8 cellular contexts compared by ENCODE assay signal in genomic region chr1:244322791-244323521, GRCh38.
DNase-seq lines count a peak whose midpoint lies in the region; TF ChIP-seq lines count a peak whose summit lies in the region.

No MANE protein-coding gene starts in this region.

- no peaks in the 10 kb centered on the region for H4K20me1 ChIP-seq in OCI-LY7 (ENCODE audit: insufficient read depth, low read length)

- H3K27ac ChIP-seq in mucosa of rectum (ENCODE audit: low read depth in 2 of 2, low read length in 2 of 2) (peak overlapping the region; percentile 66 to 76), OCI-LY7 (ENCODE audit: low read depth, low read length, poor library complexity, severe bottlenecking) (no peak overlapping the region)

- H3K4me1 ChIP-seq in mucosa of rectum (ENCODE audit: control insufficient read depth in 2 of 2, insufficient read depth in 2 of 2, low read length in 2 of 2) (peaks cover 11 to 14% of the 10 kb centered on the region in 2 donors), OCI-LY7 (ENCODE audit: insufficient read depth, low read length, poor library complexity, severe bottlenecking) (peaks cover 5% of the 10 kb centered on the region)

- H3K27me3 Mint-ChIP-seq in endothelial cell (ENCODE audit: unreplicated experiment) (no peaks in the 10 kb centered on the region), glutamatergic neuron (ENCODE audit: unreplicated experiment) (peaks cover 1% of the 10 kb centered on the region)

- H3K4me3 ChIP-seq in mucosa of rectum (ENCODE audit: low read length in 2 of 2), result peak overlapping the region in 1 of 2 donors; percentile 53
- H3K4me3 ChIP-seq in OCI-LY7 (ENCODE audit: low read depth, low read length, poor library complexity, severe bottlenecking), result no peak overlapping the region

- H2AFZ ChIP-seq in OCI-LY7 (ENCODE audit: low read length), result no peak overlapping the region

- no peaks in the 10 kb centered on the region for H3K27me3 ChIP-seq in mucosa of rectum (ENCODE audit: control insufficient read depth in 2 of 2, insufficient read depth in 2 of 2, low read length in 2 of 2)

- intact Hi-C loops in OCI-LY7 (cut with micrococcal nuclease; ENCODE audit: unreplicated experiment), result no loop called here

- no TSS peak for BruUV-seq in OCI-LY7 (replicated peaks; lab: Mats Ljungman, UMichigan)

- peak overlapping the region; percentile 13 for H3K27ac Mint-ChIP-seq in endothelial cell (ENCODE audit: unreplicated experiment)
- H3K27ac Mint-ChIP-seq in glutamatergic neuron (ENCODE audit: unreplicated experiment), result no peak overlapping the region

- peaks cover 2% of the 10 kb centered on the region for H3K4me1 Mint-ChIP-seq in endothelial cell (ENCODE audit: unreplicated experiment)
- H3K4me1 Mint-ChIP-seq in glutamatergic neuron (ENCODE audit: low read depth, unreplicated experiment), result no peaks in the 10 kb centered on the region

- H3K9ac ChIP-seq in mucosa of rectum (ENCODE audit: low read depth in 1 of 2, low read length in 2 of 2), result no peak overlapping the region

- no peak overlapping the region for H3K4me2 ChIP-seq in OCI-LY7 (ENCODE audit: low read length)

- H3K4me3 Mint-ChIP-seq in endothelial cell (ENCODE audit: unreplicated experiment) (no peak overlapping the region), glutamatergic neuron (ENCODE audit: unreplicated experiment) (no peak overlapping the region)

- H3K9me2 ChIP-seq in OCI-LY7 (ENCODE audit: insufficient read depth, low read length), result no peaks in the 10 kb centered on the region

- H3K36me3 Mint-ChIP-seq in endothelial cell (ENCODE audit: low read depth, unreplicated experiment) (no peaks in the 10 kb centered on the region), glutamatergic neuron (ENCODE audit: unreplicated experiment) (no peaks in the 10 kb centered on the region)

- H3K9me3 ChIP-seq in mucosa of rectum (ENCODE audit: control insufficient read depth in 2 of 2, low read length in 2 of 2) (no peaks in the 10 kb centered on the region), OCI-LY7 (ENCODE audit: low read length) (no peaks in the 10 kb centered on the region)

- POLR2A ChIA-PET in OCI-LY7 (lab: Charles Lee), result no interaction called here

- CTCF ChIA-PET in OCI-LY7 (lab: Charles Lee; ENCODE audit: unreplicated experiment), result no interaction called here

- no peaks in the 10 kb centered on the region for H3K79me2 ChIP-seq in OCI-LY7 (ENCODE audit: insufficient read depth, low read depth, low read length)

- no peak for TF ChIP-seq CTCF in endothelial cell (IDR thresholded peaks at IDR 0.05; ENCODE audit: unreplicated experiment)
- no peak for TF ChIP-seq CTCF in glutamatergic neuron (IDR thresholded peaks at IDR 0.05; ENCODE audit: partially characterized antibody, unreplicated experiment)
- no peak for TF ChIP-seq CTCF in OCI-LY7 (conservative IDR thresholded peaks at IDR 0.05; ENCODE audit: low read length)

- peak; percentile 99 for DNase-seq in A172 (ENCODE audit: low spot score)
- peak; percentile 96 for DNase-seq in H4 (ENCODE audit: low spot score)
- DNase-seq in T-helper 22 cell (ENCODE audit: low read depth), result peak; percentile 45
- DNase-seq in endothelial cell (ENCODE audit: low spot score), result no peak
- DNase-seq in glutamatergic neuron, result no peak
- no peak for DNase-seq in NCI-H2227 treated with DMSO at 0.1 percent for 48 hours (lab: John Stamatoyannopoulos, UW)
- DNase-seq in OCI-LY7 (ENCODE audit: low spot score), result no peak

- H3K36me3 ChIP-seq in mucosa of rectum (ENCODE audit: control insufficient read depth in 2 of 2, insufficient read depth in 2 of 2, low read length in 2 of 2) (no peaks in the 10 kb centered on the region), OCI-LY7 (ENCODE audit: insufficient read depth, low read length) (no peaks in the 10 kb centered on the region)

- H3K9me3 Mint-ChIP-seq in endothelial cell (ENCODE audit: unreplicated experiment) (no peaks in the 10 kb centered on the region), glutamatergic neuron (ENCODE audit: unreplicated experiment) (no peaks in the 10 kb centered on the region)

Comparison
In these comparisons a context has a peak if more than half of its experiments do, and no peak if none do; other contexts are left out.
1. DNase-seq: peak in A172 (single experiment), H4 (single experiment) and T-helper 22 cell (single experiment); none in endothelial cell (single experiment), glutamatergic neuron (single experiment), NCI-H2227 treated with DMSO at 0.1 percent for 48 hours (single experiment) and OCI-LY7 (single experiment).